ENCODE assay signal across 8 cellular contexts in genomic region chr5:123036391-123037103, GRCh38. TPM values are rescaled to one million over a fixed set of nuclear protein-coding genes. Genes with fewer than 3 reads are reported as not detected.
DNase-seq lines count a peak whose midpoint lies in the region; ATAC-seq and TF ChIP-seq lines count a peak whose summit lies in the region.

Gene PPIC (minus strand): TSS chr5:123036725. CDS start chr5:123036625, 100 bp downstream.

- POLR2A ChIA-PET in CD4-positive, alpha-beta memory T cell (lab: Charles Lee; ENCODE audit: partially characterized antibody), result no interaction called here

- TF ChIP-seq CTCF in cardiac fibroblast (IDR thresholded peaks at IDR 0.05; ENCODE audit: low read depth, low read length) (no peak), retinal pigment epithelial cell (conservative IDR thresholded peaks at IDR 0.05; ENCODE audit: low read depth, low read length) (no peak)

- H3K27me3 Mint-ChIP-seq in CD4-positive, alpha-beta memory T cell, result peaks cover 32 to 38% of the 10 kb centered on the region in 2 donors

- H3K4me1 ChIP-seq in CD4-positive, alpha-beta memory T cell (ENCODE audit: insufficient read depth, low read length), result peaks cover 16% of the 10 kb centered on the region

- CTCF ChIA-PET in CD4-positive, alpha-beta memory T cell (lab: Charles Lee; ENCODE audit: partially characterized antibody), result no interaction called here

- no peaks in the 10 kb centered on the region for H3K36me3 ChIP-seq in CD4-positive, alpha-beta memory T cell (ENCODE audit: insufficient read depth, low read length)

- H3K36me3 Mint-ChIP-seq in CD4-positive, alpha-beta memory T cell, result no peaks in the 10 kb centered on the region

- peaks cover 0 to 3% (median 0%) of the 10 kb centered on the region in 8 donors for H3K9me3 Mint-ChIP-seq in CD4-positive, alpha-beta memory T cell

- H3K4me1 Mint-ChIP-seq in CD4-positive, alpha-beta memory T cell, result peaks cover 10 to 20% (median 12%) of the 10 kb centered on the region in 4 donors

- intact Hi-C loops in CD4-positive, alpha-beta memory T cell (cut with micrococcal nuclease), result no loop called here

- no peak within 1 kb of the TSS for H3K27ac Mint-ChIP-seq in CD4-positive, alpha-beta memory T cell

- ATAC-seq in GM18868 (IDR thresholded peaks at IDR 0.05; ENCODE audit: unreplicated experiment) (peak; percentile 57), HG03159 (IDR thresholded peaks at IDR 0.05; ENCODE audit: unreplicated experiment) (peak; percentile 51)

- peak within 1 kb of the TSS in 1 of 2 donors; percentile 11 for H3K4me3 ChIP-seq in CD4-positive, alpha-beta memory T cell (ENCODE audit: low read length in 2 of 2)
- H3K4me3 ChIP-seq in cardiac fibroblast (replicated peaks in 1 of 2; ENCODE audit: low read depth in 2 of 2, low read length in 2 of 2) (peak within 1 kb of the TSS; percentile 86 to 93), iPS-18c (ENCODE audit: insufficient read depth, low read depth, low read length) (peak within 1 kb of the TSS; percentile 84), retinal pigment epithelial cell (ENCODE audit: low read length) (peak within 1 kb of the TSS; percentile 74)

- peaks cover 18% of the 10 kb centered on the region for H3K27me3 ChIP-seq in CD4-positive, alpha-beta memory T cell (ENCODE audit: insufficient read depth, low read length)

- DNase-seq in CD4-positive, alpha-beta memory T cell, result no peak
- peak; percentile 83 to 87 for DNase-seq in cardiac fibroblast (ENCODE audit: low read depth in 2 of 2)
- DNase-seq in retinal pigment epithelial cell (ENCODE audit: low read depth), result peak; percentile 42
- no peak for DNase-seq in KG1 (lab: John Stamatoyannopoulos, UW)

- no peaks in the 10 kb centered on the region for H3K9me3 ChIP-seq in CD4-positive, alpha-beta memory T cell (ENCODE audit: control insufficient read depth in 1 of 2, low read length in 2 of 2)
- H3K9me3 ChIP-seq in iPS-18c (ENCODE audit: control insufficient read depth, insufficient read depth, low read length), result no peaks in the 10 kb centered on the region

- peak within 1 kb of the TSS; percentile 65 to 81 (median 74) for H3K4me3 Mint-ChIP-seq in CD4-positive, alpha-beta memory T cell

- no peak within 1 kb of the TSS for H3K27ac ChIP-seq in CD4-positive, alpha-beta memory T cell (ENCODE audit: low read depth, low read length)

TF ChIP-seq in PFSK-1, 5 proteins besides CTCF, POLR2A, EP300 and RAD21:
- no peak for TF ChIP-seq SIN3A (IDR thresholded peaks at IDR 0.05; ENCODE audit: borderline replicate concordance, insufficient read depth, low read length)
- peak; percentile 62; the same call in 1 of the 2 replicates for TF ChIP-seq TAF1 (IDR thresholded peaks at IDR 0.05; ENCODE audit: borderline replicate concordance, insufficient read depth, low read length)
- no peak for TF ChIP-seq FOXP2 (optimal IDR thresholded peaks at IDR 0.05; ENCODE audit: borderline replicate concordance, extremely low read depth, extremely low read length, insufficient read depth)
- TF ChIP-seq POLR2AphosphoS5 (IDR thresholded peaks at IDR 0.05; ENCODE audit: low read depth, low read length), result peak; percentile 53; the same call in 1 of the 2 replicates
- TF ChIP-seq REST (IDR thresholded peaks at IDR 0.05; ENCODE audit: insufficient read depth in 1 of 2, low read depth in 2 of 2, low read length in 2 of 2), result no peak

RNA-seq across cellular contexts. Expression of gene PPIC, which starts in this region (rescaled TPM):
- not detected for total RNA-seq in CD4-positive, alpha-beta memory T cell
- not detected for polyA plus RNA-seq in CD4-positive, alpha-beta memory T cell
- 20.4 TPM for polyA plus RNA-seq in PFSK-1 (2012; ENCODE audit: insufficient read length, low read depth)

Comparison
In these comparisons a context has a peak if more than half of its experiments do, and no peak if none do; other contexts are left out.
1. DNase-seq: peak in cardiac fibroblast (2 of 2) and retinal pigment epithelial cell (single experiment); none in CD4-positive, alpha-beta memory T cell (0 of 5) and KG1 (single experiment).